ENCODE assay signal across 1 cellular context in the genomic region with DNA sequence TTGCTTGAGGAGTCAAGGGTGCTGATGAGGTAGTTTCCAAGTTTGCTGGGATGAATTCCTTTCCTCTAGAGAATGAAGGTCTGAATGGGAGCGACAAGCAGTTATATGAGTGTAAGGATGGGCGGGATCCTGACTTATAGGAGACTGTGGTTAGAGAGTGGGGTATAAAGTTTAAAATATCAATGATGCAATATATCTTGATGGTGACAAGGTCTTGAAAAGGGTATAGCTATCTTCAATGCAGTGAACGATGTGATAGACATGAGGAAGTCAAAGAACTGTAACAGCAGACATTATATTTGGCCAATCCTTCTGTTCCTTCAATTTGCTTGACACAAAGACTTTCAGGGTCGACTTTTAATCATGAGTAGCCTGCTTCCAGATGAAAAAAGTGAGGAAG.
TF ChIP-seq lines count a peak whose summit lies in the region.

No MANE protein-coding gene starts in this region.

TF ChIP-seq in GM23338, 12 proteins besides CTCF, POLR2A, EP300 and RAD21 (continued from another document):
- TF ChIP-seq, protein P1, sequence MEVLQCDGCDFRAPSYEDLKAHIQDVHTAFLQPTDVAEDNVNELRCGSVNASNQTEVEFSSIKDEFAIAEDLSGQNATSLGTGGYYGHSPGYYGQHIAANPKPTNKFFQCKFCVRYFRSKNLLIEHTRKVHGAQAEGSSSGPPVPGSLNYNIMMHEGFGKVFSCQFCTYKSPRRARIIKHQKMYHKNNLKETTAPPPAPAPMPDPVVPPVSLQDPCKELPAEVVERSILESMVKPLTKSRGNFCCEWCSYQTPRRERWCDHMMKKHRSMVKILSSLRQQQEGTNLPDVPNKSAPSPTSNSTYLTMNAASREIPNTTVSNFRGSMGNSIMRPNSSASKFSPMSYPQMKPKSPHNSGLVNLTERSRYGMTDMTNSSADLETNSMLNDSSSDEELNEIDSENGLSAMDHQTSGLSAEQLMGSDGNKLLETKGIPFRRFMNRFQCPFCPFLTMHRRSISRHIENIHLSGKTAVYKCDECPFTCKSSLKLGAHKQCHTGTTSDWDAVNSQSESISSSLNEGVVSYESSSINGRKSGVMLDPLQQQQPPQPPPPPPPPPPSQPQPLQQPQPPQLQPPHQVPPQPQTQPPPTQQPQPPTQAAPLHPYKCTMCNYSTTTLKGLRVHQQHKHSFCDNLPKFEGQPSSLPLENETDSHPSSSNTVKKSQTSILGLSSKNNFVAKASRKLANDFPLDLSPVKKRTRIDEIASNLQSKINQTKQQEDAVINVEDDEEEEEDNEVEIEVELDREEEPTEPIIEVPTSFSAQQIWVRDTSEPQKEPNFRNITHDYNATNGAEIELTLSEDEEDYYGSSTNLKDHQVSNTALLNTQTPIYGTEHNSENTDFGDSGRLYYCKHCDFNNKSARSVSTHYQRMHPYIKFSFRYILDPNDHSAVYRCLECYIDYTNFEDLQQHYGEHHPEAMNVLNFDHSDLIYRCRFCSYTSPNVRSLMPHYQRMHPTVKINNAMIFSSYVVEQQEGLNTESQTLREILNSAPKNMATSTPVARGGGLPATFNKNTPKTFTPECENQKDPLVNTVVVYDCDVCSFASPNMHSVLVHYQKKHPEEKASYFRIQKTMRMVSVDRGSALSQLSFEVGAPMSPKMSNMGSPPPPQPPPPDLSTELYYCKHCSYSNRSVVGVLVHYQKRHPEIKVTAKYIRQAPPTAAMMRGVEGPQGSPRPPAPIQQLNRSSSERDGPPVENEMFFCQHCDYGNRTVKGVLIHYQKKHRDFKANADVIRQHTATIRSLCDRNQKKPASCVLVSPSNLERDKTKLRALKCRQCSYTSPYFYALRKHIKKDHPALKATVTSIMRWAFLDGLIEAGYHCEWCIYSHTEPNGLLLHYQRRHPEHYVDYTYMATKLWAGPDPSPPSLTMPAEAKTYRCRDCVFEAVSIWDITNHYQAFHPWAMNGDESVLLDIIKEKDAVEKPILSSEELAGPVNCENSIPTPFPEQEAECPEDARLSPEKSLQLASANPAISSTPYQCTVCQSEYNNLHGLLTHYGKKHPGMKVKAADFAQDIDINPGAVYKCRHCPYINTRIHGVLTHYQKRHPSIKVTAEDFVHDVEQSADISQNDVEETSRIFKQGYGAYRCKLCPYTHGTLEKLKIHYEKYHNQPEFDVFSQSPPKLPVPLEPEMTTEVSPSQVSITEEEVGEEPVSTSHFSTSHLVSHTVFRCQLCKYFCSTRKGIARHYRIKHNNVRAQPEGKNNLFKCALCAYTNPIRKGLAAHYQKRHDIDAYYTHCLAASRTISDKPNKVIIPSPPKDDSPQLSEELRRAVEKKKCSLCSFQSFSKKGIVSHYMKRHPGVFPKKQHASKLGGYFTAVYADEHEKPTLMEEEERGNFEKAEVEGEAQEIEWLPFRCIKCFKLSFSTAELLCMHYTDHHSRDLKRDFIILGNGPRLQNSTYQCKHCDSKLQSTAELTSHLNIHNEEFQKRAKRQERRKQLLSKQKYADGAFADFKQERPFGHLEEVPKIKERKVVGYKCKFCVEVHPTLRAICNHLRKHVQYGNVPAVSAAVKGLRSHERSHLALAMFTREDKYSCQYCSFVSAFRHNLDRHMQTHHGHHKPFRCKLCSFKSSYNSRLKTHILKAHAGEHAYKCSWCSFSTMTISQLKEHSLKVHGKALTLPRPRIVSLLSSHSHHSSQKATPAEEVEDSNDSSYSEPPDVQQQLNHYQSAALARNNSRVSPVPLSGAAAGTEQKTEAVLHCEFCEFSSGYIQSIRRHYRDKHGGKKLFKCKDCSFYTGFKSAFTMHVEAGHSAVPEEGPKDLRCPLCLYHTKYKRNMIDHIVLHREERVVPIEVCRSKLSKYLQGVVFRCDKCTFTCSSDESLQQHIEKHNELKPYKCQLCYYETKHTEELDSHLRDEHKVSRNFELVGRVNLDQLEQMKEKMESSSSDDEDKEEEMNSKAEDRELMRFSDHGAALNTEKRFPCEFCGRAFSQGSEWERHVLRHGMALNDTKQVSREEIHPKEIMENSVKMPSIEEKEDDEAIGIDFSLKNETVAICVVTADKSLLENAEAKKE (CRISPR knock-in tag; IDR thresholded peaks at IDR 0.05): no peak
- no peak for TF ChIP-seq EZH2 (IDR thresholded peaks at IDR 0.05; ENCODE audit: low read depth, unreplicated experiment)
- TF ChIP-seq NANOG (IDR thresholded peaks at IDR 0.05; ENCODE audit: borderline replicate concordance): no peak
- TF ChIP-seq CREB1 (CRISPR knock-in tag; IDR thresholded peaks at IDR 0.05; ENCODE audit: low read depth): no peak
- no peak for TF ChIP-seq STAT1 (IDR thresholded peaks at IDR 0.05; ENCODE audit: unreplicated experiment)
- TF ChIP-seq, protein P2, sequence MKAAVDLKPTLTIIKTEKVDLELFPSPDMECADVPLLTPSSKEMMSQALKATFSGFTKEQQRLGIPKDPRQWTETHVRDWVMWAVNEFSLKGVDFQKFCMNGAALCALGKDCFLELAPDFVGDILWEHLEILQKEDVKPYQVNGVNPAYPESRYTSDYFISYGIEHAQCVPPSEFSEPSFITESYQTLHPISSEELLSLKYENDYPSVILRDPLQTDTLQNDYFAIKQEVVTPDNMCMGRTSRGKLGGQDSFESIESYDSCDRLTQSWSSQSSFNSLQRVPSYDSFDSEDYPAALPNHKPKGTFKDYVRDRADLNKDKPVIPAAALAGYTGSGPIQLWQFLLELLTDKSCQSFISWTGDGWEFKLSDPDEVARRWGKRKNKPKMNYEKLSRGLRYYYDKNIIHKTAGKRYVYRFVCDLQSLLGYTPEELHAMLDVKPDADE (IDR thresholded peaks at IDR 0.05): no peak
TF ChIP-seq in GM23338: peak in this region for 0.
